26 cellular contexts compared by ENCODE assay signal in the genomic region with DNA sequence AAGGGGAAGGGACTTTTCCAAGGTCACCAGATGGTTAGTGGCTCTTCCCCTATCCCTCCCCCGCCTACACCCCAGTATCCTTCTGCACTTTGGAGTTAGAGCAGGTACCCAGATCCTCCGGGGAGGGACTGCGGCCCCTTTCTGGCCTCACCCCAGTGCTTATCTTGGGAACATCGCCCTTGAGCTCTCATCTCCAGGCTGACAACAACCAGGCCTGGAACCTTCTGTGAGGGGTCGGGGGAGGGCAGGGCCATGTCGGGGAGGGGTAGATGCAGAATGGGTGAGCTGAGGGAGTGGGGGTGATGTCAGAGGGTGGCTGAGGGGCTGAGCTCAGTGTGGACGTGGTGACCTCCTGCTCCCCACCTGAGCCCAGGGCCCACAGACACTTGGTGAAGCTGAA. TPM values are rescaled to one million over a fixed set of nuclear protein-coding genes. Genes with fewer than 3 reads are reported as not detected.
"Had no signal": no experiment of that assay in that cellular context is flagged by ENCODE, and none has a peak within 500 bp of the region (broad histone marks: within the 10 kb centered on the region; RNA-seq: fewer than 3 reads in every experiment).

No MANE protein-coding gene starts in this region.

- H3K79me2 ChIP-seq: parathyroid adenoma had no signal

- H3K36me3 ChIP-seq: breast epithelium, right atrium auricular region, stomach, thyroid gland had no signal

- H3K4me1 Mint-ChIP-seq: activated B cell treated with CpG ODN at 0.5 μM for 24 hours; activated naive CD4-positive, alpha-beta T cell treated with anti-CD3 and anti-CD28 coated beads, Interleukin-2, amount 50 U/mL, for 24 hours; activated naive CD8-positive, alpha-beta T cell treated with anti-CD3 and anti-CD28 coated beads, Interleukin-2, amount 50 U/mL, for 24 hours; immature natural killer cell had no signal

- H3K9me3 Mint-ChIP-seq: activated B cell treated with CpG ODN at 0.5 μM for 24 hours; activated CD8-positive, alpha-beta T cell treated with anti-CD3 and anti-CD28 coated beads for 36 hours; activated naive CD4-positive, alpha-beta T cell treated with anti-CD3 and anti-CD28 coated beads, Interleukin-2, amount 50 U/mL, for 24 hours; activated naive CD8-positive, alpha-beta T cell treated with anti-CD3 and anti-CD28 coated beads, Interleukin-2, amount 50 U/mL, for 24 hours; activated T-cell treated with anti-CD3 and anti-CD28 coated beads, Interleukin-2, amount 50 U/mL, for 4 hours; activated T-helper 2 cell treated with anti-CD3 and anti-CD28 coated beads, Interferon-gamma antibody, Interleukin-2, Interleukin-4, amounts not matched to agents 10 μg/mL and 5 μg/mL and 100 μg/mL, durations not matched to agents 14 hours and 24 hours and 36 hours; immature natural killer cell; naive thymus-derived CD4-positive, alpha-beta T cell; stimulated activated naive B cell treated with anti-CD40 and anti-IgM and Interleukin-4, amounts not matched to agents 10 μg/mL and 1 μg/mL and 100 μg/mL, for 72 hours had no signal

- H3K27ac Mint-ChIP-seq: activated B cell treated with CpG ODN at 0.5 μM for 24 hours; activated CD8-positive, alpha-beta T cell treated with anti-CD3 and anti-CD28 coated beads for 36 hours; activated naive CD4-positive, alpha-beta T cell treated with anti-CD3 and anti-CD28 coated beads, Interleukin-2, amount 50 U/mL, for 24 hours; activated naive CD8-positive, alpha-beta T cell treated with anti-CD3 and anti-CD28 coated beads, Interleukin-2, amount 50 U/mL, for 24 hours; activated T-helper 2 cell treated with anti-CD3 and anti-CD28 coated beads, Interferon-gamma antibody, Interleukin-2, Interleukin-4, amounts not matched to agents 10 μg/mL and 5 μg/mL and 100 μg/mL, durations not matched to agents 14 hours and 24 hours and 36 hours; immature natural killer cell; naive thymus-derived CD4-positive, alpha-beta T cell; stimulated activated naive B cell treated with anti-CD40 and anti-IgM and Interleukin-4, amounts not matched to agents 10 μg/mL and 1 μg/mL and 100 μg/mL, for 72 hours had no signal

- FAIRE-seq: colon, frontal cortex, kidney had no signal

- H3K4me3 ChIP-seq: breast epithelium, right atrium auricular region, stomach, thyroid gland had no signal

- H3K9ac ChIP-seq: parathyroid adenoma had no signal

- H3K27me3 Mint-ChIP-seq: activated CD8-positive, alpha-beta T cell treated with anti-CD3 and anti-CD28 coated beads for 36 hours; activated naive CD4-positive, alpha-beta T cell treated with anti-CD3 and anti-CD28 coated beads, Interleukin-2, amount 50 U/mL, for 24 hours; activated naive CD8-positive, alpha-beta T cell treated with anti-CD3 and anti-CD28 coated beads, Interleukin-2, amount 50 U/mL, for 24 hours; naive thymus-derived CD4-positive, alpha-beta T cell; stimulated activated naive B cell treated with anti-CD40 and anti-IgM and Interleukin-4, amounts not matched to agents 10 μg/mL and 1 μg/mL and 100 μg/mL, for 72 hours had no signal

- DNase-seq: activated B cell treated with CpG ODN at 0.5 μM for 24 hours; activated CD4-positive, alpha-beta T cell treated with anti-CD3 and anti-CD28 coated beads, Interleukin-2, amount 50 U/mL, for 1 hour; activated CD8-positive, alpha-beta T cell treated with anti-CD3 and anti-CD28 coated beads for 36 hours; activated naive CD8-positive, alpha-beta T cell treated with anti-CD3 and anti-CD28 coated beads, Interleukin-2, amount 50 U/mL, for 24 hours; activated T-cell treated with anti-CD3 and anti-CD28 coated beads, Interleukin-2, amount 50 U/mL, for 4 hours; amygdala; effector CD8-positive, alpha-beta T cell; immature natural killer cell; kidney; midbrain; naive thymus-derived CD4-positive, alpha-beta T cell; nucleus accumbens; stimulated activated CD4-positive, alpha-beta T cell treated with anti-CD3 and anti-CD28 coated beads, Interleukin-15, amount 100 ng/mL, for 24 hours; stimulated activated CD4-positive, alpha-beta T cell treated with anti-CD3 and anti-CD28 coated beads, Interleukin-2, amount 100 ng/mL, for 24 hours; stimulated activated naive B cell treated with anti-CD40 and anti-IgM and Interleukin-4, amounts not matched to agents 10 μg/mL and 1 μg/mL and 100 μg/mL, for 72 hours; stomach; T-helper 2 cell; thyroid gland had no signal

- H3K27me3 ChIP-seq: breast epithelium, right atrium auricular region, stomach, thyroid gland had no signal

- H2AFZ ChIP-seq: parathyroid adenoma had no signal

- H3K27ac ChIP-seq: breast epithelium, parathyroid adenoma, right atrium auricular region, stomach, thyroid gland had no signal

- H3K4me1 ChIP-seq: breast epithelium, parathyroid adenoma, right atrium auricular region, stomach, thyroid gland had no signal

- H3K9me3 ChIP-seq: breast epithelium, right atrium auricular region, stomach, thyroid gland had no signal

- H3K36me3 Mint-ChIP-seq: activated naive CD4-positive, alpha-beta T cell treated with anti-CD3 and anti-CD28 coated beads, Interleukin-2, amount 50 U/mL, for 24 hours; immature natural killer cell; naive thymus-derived CD4-positive, alpha-beta T cell; stimulated activated naive B cell treated with anti-CD40 and anti-IgM and Interleukin-4, amounts not matched to agents 10 μg/mL and 1 μg/mL and 100 μg/mL, for 72 hours had no signal

- H3K4me3 Mint-ChIP-seq: activated B cell treated with CpG ODN at 0.5 μM for 24 hours; activated CD8-positive, alpha-beta T cell treated with anti-CD3 and anti-CD28 coated beads for 36 hours; activated naive CD4-positive, alpha-beta T cell treated with anti-CD3 and anti-CD28 coated beads, Interleukin-2, amount 50 U/mL, for 24 hours; activated naive CD8-positive, alpha-beta T cell treated with anti-CD3 and anti-CD28 coated beads, Interleukin-2, amount 50 U/mL, for 24 hours; activated T-cell treated with anti-CD3 and anti-CD28 coated beads, Interleukin-2, amount 50 U/mL, for 4 hours; immature natural killer cell; naive thymus-derived CD4-positive, alpha-beta T cell; stimulated activated naive B cell treated with anti-CD40 and anti-IgM and Interleukin-4, amounts not matched to agents 10 μg/mL and 1 μg/mL and 100 μg/mL, for 72 hours had no signal

RNA-seq across cellular contexts. Expression of a gene that starts 7.5 kb away (rescaled TPM):
- polyA plus RNA-seq: neural cell had no signal
